20 cellular contexts compared by ENCODE assay signal in the genomic region with DNA sequence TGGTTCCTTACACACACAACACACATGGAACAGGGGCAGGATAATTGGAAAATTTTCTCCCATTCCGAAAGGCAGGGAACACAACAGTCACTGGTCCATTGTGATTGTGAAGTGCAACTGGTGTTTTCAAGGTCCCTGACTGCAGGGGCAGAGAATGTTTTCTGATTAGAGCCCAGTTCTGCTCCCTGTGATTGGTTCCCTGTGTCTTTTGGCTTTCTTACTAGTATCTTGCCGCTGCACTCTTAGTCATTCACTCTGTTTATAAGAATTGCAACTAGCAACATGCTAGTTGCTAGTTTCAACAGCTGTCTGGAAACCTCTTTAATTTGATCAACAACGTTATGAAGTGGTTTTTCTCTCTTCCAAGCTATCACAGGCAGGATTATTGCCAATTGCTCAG.
A peak's percentile ranks its signal among the peaks of the same experiment; 100 is the strongest.
DNase-seq lines count a peak whose midpoint lies in the region; ATAC-seq and TF ChIP-seq lines count a peak whose summit lies in the region.
"Had no signal": no experiment of that assay in that cellular context is flagged by ENCODE, and none has a peak within 500 bp of the region (broad histone marks: within the 10 kb centered on the region; RNA-seq: fewer than 3 reads in every experiment).

No MANE protein-coding gene starts in this region.

- H3K4me1 ChIP-seq in GM23338 (ENCODE audit: insufficient read depth) (no peaks in the 10 kb centered on the region), foreskin keratinocyte (no peaks in the 10 kb centered on the region)

- no peak overlapping the region for H3K4me2 ChIP-seq in GM23338
- H3K4me2 ChIP-seq: BLaER1 treated with 17β-estradiol and CSF1 and Interleukin-3, amounts not matched to agents 10 nM and 100 nM; SK-N-SH had no signal

- peak overlapping the region; percentile 33; the same call in 1 of the 2 replicates for H2AFZ ChIP-seq in GM23338

- no peaks in the 10 kb centered on the region for H3K9me3 Mint-ChIP-seq in GM23338
- no peaks in the 10 kb centered on the region for H3K9me3 Mint-ChIP-seq in activated T-helper 2 cell treated with anti-CD3 and anti-CD28 coated beads, Interferon-gamma antibody, Interleukin-2, Interleukin-4, amounts not matched to agents 10 μg/mL and 5 μg/mL and 100 μg/mL, durations not matched to agents 14 hours and 24 hours and 36 hours

- H3K27ac ChIP-seq in GM23338 (ENCODE audit: low read depth) = no peak overlapping the region
- no peak overlapping the region for H3K27ac ChIP-seq in foreskin keratinocyte
- H3K27ac ChIP-seq: HL-60 had no signal

- no peaks in the 10 kb centered on the region for H4K20me1 ChIP-seq in GM23338 (replicated peaks; ENCODE audit: insufficient read depth)
- H4K20me1 ChIP-seq: BLaER1 treated with 17β-estradiol and CSF1 and Interleukin-3, amounts not matched to agents 10 nM and 100 nM had no signal

- no peak overlapping the region for H3K27ac Mint-ChIP-seq in GM23338
- H3K27ac Mint-ChIP-seq in activated T-helper 2 cell treated with anti-CD3 and anti-CD28 coated beads, Interferon-gamma antibody, Interleukin-2, Interleukin-4, amounts not matched to agents 10 μg/mL and 5 μg/mL and 100 μg/mL, durations not matched to agents 14 hours and 24 hours and 36 hours = no peak overlapping the region
- H3K27ac Mint-ChIP-seq: CD8-positive, alpha-beta T cell; HFFc6 had no signal

- DNase-seq in GM23338 (ENCODE audit: low spot score) (no peak), NCI-H524 treated with DMSO at 0.1 percent for 48 hours (lab: John Stamatoyannopoulos, UW) (peak; percentile 95), foreskin keratinocyte (peak in 1 of 2 donors; percentile 23), sciatic nerve (ENCODE audit: low spot score) (no peak), amniotic stem cell (lab: John Stamatoyannopoulos, UW) (no peak), omental fat pad (ENCODE audit: low spot score) (no peak)
- no peak for DNase-seq in activated T-helper 2 cell treated with anti-CD3 and anti-CD28 coated beads, Interferon-gamma antibody, Interleukin-2, Interleukin-4, amounts not matched to agents 10 μg/mL and 5 μg/mL and 100 μg/mL, durations not matched to agents 14 hours and 24 hours and 36 hours (ENCODE audit: low spot score)
- DNase-seq: Calu3; CD8-positive, alpha-beta T cell; HFFc6; IMR-90; NCI-H1417 treated with DMSO at 0.1 percent for 48 hours; NCI-H187 treated with DMSO at 0.1 percent for 48 hours; NCI-H2171; NCI-H748 treated with DMSO at 0.1 percent for 48 hours; RPMI8226; SHP77 treated with DMSO at 0.1 percent for 48 hours; SK-N-SH had no signal

- intact Hi-C loops in sciatic nerve (cut with DNase I) = no loop called here
- intact Hi-C loops in activated T-helper 2 cell treated with anti-CD3 and anti-CD28 coated beads, Interferon-gamma antibody, Interleukin-2, Interleukin-4, amounts not matched to agents 10 μg/mL and 5 μg/mL and 100 μg/mL, durations not matched to agents 14 hours and 24 hours and 36 hours (cut with micrococcal nuclease) = no loop called here

- H3K36me3 ChIP-seq in GM23338 (ENCODE audit: insufficient read depth) = no peaks in the 10 kb centered on the region
- H3K36me3 ChIP-seq: BLaER1 treated with 17β-estradiol and CSF1 and Interleukin-3, amounts not matched to agents 10 nM and 100 nM had no signal

- H3K79me2 ChIP-seq in GM23338 (replicated peaks; ENCODE audit: insufficient read depth) = no peaks in the 10 kb centered on the region

- no peaks in the 10 kb centered on the region for H3F3A ChIP-seq in GM23338 (replicated peaks; ENCODE audit: low read depth)

- H3K9me2 ChIP-seq in GM23338 (ENCODE audit: insufficient read depth) = no peaks in the 10 kb centered on the region
- H3K9me2 ChIP-seq: SK-N-SH had no signal

- H3K27me3 Mint-ChIP-seq in GM23338 (ENCODE audit: insufficient read depth, low read depth, poor library complexity) = no peaks in the 10 kb centered on the region
- H3K27me3 Mint-ChIP-seq in activated T-helper 2 cell treated with anti-CD3 and anti-CD28 coated beads, Interferon-gamma antibody, Interleukin-2, Interleukin-4, amounts not matched to agents 10 μg/mL and 5 μg/mL and 100 μg/mL, durations not matched to agents 14 hours and 24 hours and 36 hours (ENCODE audit: low read depth) = no peaks in the 10 kb centered on the region

- H3K36me3 Mint-ChIP-seq in GM23338 (ENCODE audit: low read depth) = no peaks in the 10 kb centered on the region
- H3K36me3 Mint-ChIP-seq in activated T-helper 2 cell treated with anti-CD3 and anti-CD28 coated beads, Interferon-gamma antibody, Interleukin-2, Interleukin-4, amounts not matched to agents 10 μg/mL and 5 μg/mL and 100 μg/mL, durations not matched to agents 14 hours and 24 hours and 36 hours (ENCODE audit: low read depth) = no peaks in the 10 kb centered on the region
- H3K36me3 Mint-ChIP-seq: CD8-positive, alpha-beta T cell had no signal

- H3K27me3 ChIP-seq in GM23338 (ENCODE audit: insufficient read depth) (no peaks in the 10 kb centered on the region), foreskin keratinocyte (no peaks in the 10 kb centered on the region)
- H3K27me3 ChIP-seq: BLaER1 treated with 17β-estradiol and CSF1 and Interleukin-3, amounts not matched to agents 10 nM and 100 nM had no signal

- no peak overlapping the region for H3K4me3 ChIP-seq in GM23338
- H3K4me3 ChIP-seq: BLaER1 treated with 17β-estradiol and CSF1 and Interleukin-3, amounts not matched to agents 10 nM and 100 nM had no signal

- no peak overlapping the region for H3K4me3 Mint-ChIP-seq in GM23338
- no peak overlapping the region for H3K4me3 Mint-ChIP-seq in activated T-helper 2 cell treated with anti-CD3 and anti-CD28 coated beads, Interferon-gamma antibody, Interleukin-2, Interleukin-4, amounts not matched to agents 10 μg/mL and 5 μg/mL and 100 μg/mL, durations not matched to agents 14 hours and 24 hours and 36 hours (ENCODE audit: low read depth)
- H3K4me3 Mint-ChIP-seq: CD8-positive, alpha-beta T cell; HFFc6 had no signal

- ATAC-seq in GM23338 (no peak), foreskin keratinocyte (peak; percentile 45), sciatic nerve (peak; percentile 55), omental fat pad (ENCODE audit: low FRiP score) (no peak)
- ATAC-seq: CD8-positive, alpha-beta T cell had no signal

- no peaks in the 10 kb centered on the region for H3K4me1 Mint-ChIP-seq in GM23338
- H3K4me1 Mint-ChIP-seq in activated T-helper 2 cell treated with anti-CD3 and anti-CD28 coated beads, Interferon-gamma antibody, Interleukin-2, Interleukin-4, amounts not matched to agents 10 μg/mL and 5 μg/mL and 100 μg/mL, durations not matched to agents 14 hours and 24 hours and 36 hours (ENCODE audit: low read depth) = no peaks in the 10 kb centered on the region

- TF ChIP-seq CTCF in GM23338 (conservative IDR thresholded peaks at IDR 0.05; ENCODE audit: low read depth in 2 of 2) (no peak), foreskin keratinocyte (conservative IDR thresholded peaks at IDR 0.05) (no peak), omental fat pad (IDR thresholded peaks at IDR 0.05) (no peak)

TF ChIP-seq in GM23338, 12 proteins besides CTCF, POLR2A, EP300 and RAD21 (continues in another document):
- TF ChIP-seq, protein P1, sequence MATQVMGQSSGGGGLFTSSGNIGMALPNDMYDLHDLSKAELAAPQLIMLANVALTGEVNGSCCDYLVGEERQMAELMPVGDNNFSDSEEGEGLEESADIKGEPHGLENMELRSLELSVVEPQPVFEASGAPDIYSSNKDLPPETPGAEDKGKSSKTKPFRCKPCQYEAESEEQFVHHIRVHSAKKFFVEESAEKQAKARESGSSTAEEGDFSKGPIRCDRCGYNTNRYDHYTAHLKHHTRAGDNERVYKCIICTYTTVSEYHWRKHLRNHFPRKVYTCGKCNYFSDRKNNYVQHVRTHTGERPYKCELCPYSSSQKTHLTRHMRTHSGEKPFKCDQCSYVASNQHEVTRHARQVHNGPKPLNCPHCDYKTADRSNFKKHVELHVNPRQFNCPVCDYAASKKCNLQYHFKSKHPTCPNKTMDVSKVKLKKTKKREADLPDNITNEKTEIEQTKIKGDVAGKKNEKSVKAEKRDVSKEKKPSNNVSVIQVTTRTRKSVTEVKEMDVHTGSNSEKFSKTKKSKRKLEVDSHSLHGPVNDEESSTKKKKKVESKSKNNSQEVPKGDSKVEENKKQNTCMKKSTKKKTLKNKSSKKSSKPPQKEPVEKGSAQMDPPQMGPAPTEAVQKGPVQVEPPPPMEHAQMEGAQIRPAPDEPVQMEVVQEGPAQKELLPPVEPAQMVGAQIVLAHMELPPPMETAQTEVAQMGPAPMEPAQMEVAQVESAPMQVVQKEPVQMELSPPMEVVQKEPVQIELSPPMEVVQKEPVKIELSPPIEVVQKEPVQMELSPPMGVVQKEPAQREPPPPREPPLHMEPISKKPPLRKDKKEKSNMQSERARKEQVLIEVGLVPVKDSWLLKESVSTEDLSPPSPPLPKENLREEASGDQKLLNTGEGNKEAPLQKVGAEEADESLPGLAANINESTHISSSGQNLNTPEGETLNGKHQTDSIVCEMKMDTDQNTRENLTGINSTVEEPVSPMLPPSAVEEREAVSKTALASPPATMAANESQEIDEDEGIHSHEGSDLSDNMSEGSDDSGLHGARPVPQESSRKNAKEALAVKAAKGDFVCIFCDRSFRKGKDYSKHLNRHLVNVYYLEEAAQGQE (IDR thresholded peaks at IDR 0.05; ENCODE audit: unreplicated experiment) = no peak
- TF ChIP-seq STAT1 (IDR thresholded peaks at IDR 0.05; ENCODE audit: unreplicated experiment) (no peak), NANOG (IDR thresholded peaks at IDR 0.05; ENCODE audit: borderline replicate concordance) (no peak), CREB1 (CRISPR knock-in tag; IDR thresholded peaks at IDR 0.05; ENCODE audit: low read depth) (no peak), EZH2 (IDR thresholded peaks at IDR 0.05; ENCODE audit: low read depth, unreplicated experiment) (no peak), POLR2AphosphoS5 (IDR thresholded peaks at IDR 0.05; ENCODE audit: low read depth) (no peak), ZNF114 (CRISPR knock-in tag; IDR thresholded peaks at IDR 0.05) (no peak), JUNB (IDR thresholded peaks at IDR 0.05; ENCODE audit: unreplicated experiment) (no peak)

Comparison
In these comparisons a context has a peak if more than half of its experiments do, and no peak if none do; other contexts are left out.
1. ATAC-seq: peak in foreskin keratinocyte (single experiment) and sciatic nerve (single experiment); none in GM23338 (single experiment) and omental fat pad (single experiment).